ENCODE assay signal across 17 cellular contexts in genomic region chr7:106050743-106051110, GRCh38.
A peak's percentile ranks its signal among the peaks of the same experiment; 100 is the strongest.
DNase-seq lines count a peak whose midpoint lies in the region; ATAC-seq, FAIRE-seq and TF ChIP-seq lines count a peak whose summit lies in the region.
"Had no signal": no experiment of that assay in that cellular context is flagged by ENCODE, and none has a peak within 500 bp of the region (broad histone marks: within the 10 kb centered on the region; RNA-seq: fewer than 3 reads in every experiment).

No MANE protein-coding gene starts in this region.

- intact Hi-C loops in Right ventricle myocardium superior (cut with DNase I) (loop anchor here (10.0 kb wide), 1 partner anchor 414 kb away; no protein-coding TSS in a partner anchor), mucosa of descending colon (cut with DNase I, micrococcal nuclease) (no loop called here)
- intact Hi-C loops in activated T-helper 2 cell treated with anti-CD3 and anti-CD28 coated beads, Interferon-gamma antibody, Interleukin-2, Interleukin-4, amounts not matched to agents 10 μg/mL and 5 μg/mL and 100 μg/mL, durations not matched to agents 14 hours and 24 hours and 36 hours (cut with micrococcal nuclease) = no loop called here

- DNase-seq in Right ventricle myocardium superior (no peak), right atrium auricular region (ENCODE audit: low spot score) (no peak), H1 (ENCODE audit: low read depth in 1 of 2, low spot score in 2 of 2) (no peak), mucosa of descending colon (no peak), urothelium cell line (ENCODE audit: low spot score) (peak; percentile 64), MV-4-11 (lab: John Stamatoyannopoulos, UW) (no peak)
- no peak for DNase-seq in activated T-helper 2 cell treated with anti-CD3 and anti-CD28 coated beads, Interferon-gamma antibody, Interleukin-2, Interleukin-4, amounts not matched to agents 10 μg/mL and 5 μg/mL and 100 μg/mL, durations not matched to agents 14 hours and 24 hours and 36 hours (ENCODE audit: low spot score)
- DNase-seq: activated T-cell treated with anti-CD3 and anti-CD28 coated beads, Interleukin-2, amount 50 U/mL, for 24 hours; DND-41; NCI-H2171; upper lobe of left lung had no signal

- no peak overlapping the region for H3K4me2 ChIP-seq in H1 (ENCODE audit: insufficient read depth in 1 of 2, low read depth in 2 of 2, low read length in 2 of 2)

- no peaks in the 10 kb centered on the region for H3K23me2 ChIP-seq in H1 (ENCODE audit: low read depth, low read length)

- H3K79me1 ChIP-seq in H1 (ENCODE audit: low read depth, low read length) = no peaks in the 10 kb centered on the region

- TF ChIP-seq CTCF in right atrium auricular region (IDR thresholded peaks at IDR 0.05) (no peak), H1 (IDR thresholded peaks at IDR 0.05; ENCODE audit: control extremely low read depth in 1 of 3, insufficient read depth in 1 of 3, low read depth in 1 of 3, low read length in 3 of 3) (no peak), mucosa of descending colon (IDR thresholded peaks at IDR 0.05) (no peak)

- H3K27ac ChIP-seq in right atrium auricular region (peak overlapping the region in 1 of 2 donors; percentile 32), H1 (ENCODE audit: low read depth, low read length) (no peak overlapping the region)
- H3K27ac ChIP-seq: neutrophil, upper lobe of left lung, VCaP had no signal

- H3K4me3 ChIP-seq in right atrium auricular region = no peak overlapping the region
- H3K4me3 ChIP-seq in H1 (ENCODE audit: extremely low read depth in 1 of 4, insufficient read depth in 2 of 4, low read depth in 3 of 4, low read length in 4 of 4) = no peak overlapping the region
- no peak overlapping the region for H3K4me3 ChIP-seq in mucosa of descending colon
- H3K4me3 ChIP-seq: coronary artery, upper lobe of left lung had no signal

- WGBS in H1 (ENCODE audit: extremely low coverage in 1 of 2, insufficient coverage in 1 of 2, insufficient read length in 1 of 2, insufficient replicate concordance in 2 of 2, low coverage in 1 of 2, low lambda C conversion rate in 2 of 2, missing lambda C conversion rate in 1 of 2), 2 experiments = 85% methylated on average over 5 of the region's 5 CpGs; no CpG with 5 or more reads in 1 of the 2 experiments

- TF ChIP-seq EP300 in H1 (IDR thresholded peaks at IDR 0.05; ENCODE audit: borderline replicate concordance in 1 of 2, low read depth in 2 of 2, low read length in 2 of 2) = no peak

- no peaks in the 10 kb centered on the region for H3K36me3 Mint-ChIP-seq in activated T-helper 2 cell treated with anti-CD3 and anti-CD28 coated beads, Interferon-gamma antibody, Interleukin-2, Interleukin-4, amounts not matched to agents 10 μg/mL and 5 μg/mL and 100 μg/mL, durations not matched to agents 14 hours and 24 hours and 36 hours (ENCODE audit: low read depth)

- H3K56ac ChIP-seq in H1 (replicated peaks; ENCODE audit: insufficient read length, low read depth, low read length) = no peak overlapping the region

- H3K4me1 ChIP-seq in right atrium auricular region (peaks cover 0 to 11% of the 10 kb centered on the region in 2 donors), H1 (replicated peaks in 1 of 4; ENCODE audit: control insufficient read depth in 3 of 4, insufficient read depth in 4 of 4, low read length in 3 of 4) (peaks cover 0 to 8% (median under 1%) of the 10 kb centered on the region in 4 experiments; a peak in 3 of 7 replicates), mucosa of descending colon (ENCODE audit: low read depth) (no peaks in the 10 kb centered on the region)

- H2BK15ac ChIP-seq in H1 (ENCODE audit: low read length) = no peak overlapping the region

- H3K9ac ChIP-seq in H1 (replicated peaks in 1 of 4; ENCODE audit: extremely low read depth in 1 of 4, low read depth in 3 of 4, low read length in 3 of 4) = no peak overlapping the region

- no peaks in the 10 kb centered on the region for H3K4me1 Mint-ChIP-seq in activated T-helper 2 cell treated with anti-CD3 and anti-CD28 coated beads, Interferon-gamma antibody, Interleukin-2, Interleukin-4, amounts not matched to agents 10 μg/mL and 5 μg/mL and 100 μg/mL, durations not matched to agents 14 hours and 24 hours and 36 hours (ENCODE audit: low read depth)

- no peak for FAIRE-seq in H1 (lab: Jason Lieb, UNC)
- FAIRE-seq in urothelium cell line (lab: Jason Lieb, UNC) = no peak
- FAIRE-seq: A204.1, RCC 7860 had no signal

- H3K27me3 ChIP-seq in right atrium auricular region = no peaks in the 10 kb centered on the region
- H3K27me3 ChIP-seq in H1 (replicated peaks in 1 of 4; ENCODE audit: control insufficient read depth in 3 of 4, extremely low read depth in 1 of 4, insufficient read depth in 3 of 4, low read length in 3 of 4) = no peaks in the 10 kb centered on the region
- H3K27me3 ChIP-seq: upper lobe of left lung had no signal

- no peak overlapping the region for H4K5ac ChIP-seq in H1 (ENCODE audit: insufficient read length, low read depth, low read length)

- no peaks in the 10 kb centered on the region for H3K9me3 ChIP-seq in right atrium auricular region
- no peaks in the 10 kb centered on the region for H3K9me3 ChIP-seq in H1 (ENCODE audit: insufficient read depth in 2 of 2, low read depth in 1 of 2, low read length in 1 of 2)
- H3K9me3 ChIP-seq in mucosa of descending colon = no peaks in the 10 kb centered on the region
- H3K9me3 ChIP-seq: neutrophil, upper lobe of left lung had no signal

- no peak overlapping the region for H3K18ac ChIP-seq in H1 (ENCODE audit: extremely low read depth, low read length)

- no peak overlapping the region for H2AK5ac ChIP-seq in H1 (ENCODE audit: low read depth, low read length)

- H2BK12ac ChIP-seq in H1 (ENCODE audit: low read depth, low read length) = no peak overlapping the region

- H3K79me2 ChIP-seq in H1 (ENCODE audit: control insufficient read depth in 1 of 2, insufficient read depth in 2 of 2, low read length in 2 of 2) = no peaks in the 10 kb centered on the region

- peak overlapping the region; percentile 48; the same call in 1 of the 2 replicates for H2AFZ ChIP-seq in H1 (ENCODE audit: low read length)

- H2BK20ac ChIP-seq in H1 (ENCODE audit: low read length) = no peak overlapping the region

- H3K9me3 Mint-ChIP-seq in activated T-helper 2 cell treated with anti-CD3 and anti-CD28 coated beads, Interferon-gamma antibody, Interleukin-2, Interleukin-4, amounts not matched to agents 10 μg/mL and 5 μg/mL and 100 μg/mL, durations not matched to agents 14 hours and 24 hours and 36 hours = no peaks in the 10 kb centered on the region
- H3K9me3 Mint-ChIP-seq: activated T-cell treated with anti-CD3 and anti-CD28 coated beads, Interleukin-2, amount 50 U/mL, for 24 hours had no signal

- H3K27ac Mint-ChIP-seq in activated T-helper 2 cell treated with anti-CD3 and anti-CD28 coated beads, Interferon-gamma antibody, Interleukin-2, Interleukin-4, amounts not matched to agents 10 μg/mL and 5 μg/mL and 100 μg/mL, durations not matched to agents 14 hours and 24 hours and 36 hours = no peak overlapping the region
- H3K27ac Mint-ChIP-seq: activated T-cell treated with anti-CD3 and anti-CD28 coated beads, Interleukin-2, amount 50 U/mL, for 24 hours had no signal

- CTCF ChIA-PET in H1 (lab: Charles Lee; ENCODE audit: partially characterized antibody) = interaction anchor here (0.8 to 3.4 kb wide), 26 partner anchors 9 to 471 kb away, joined by 3 to 34 read pairs (median 4); no protein-coding TSS in a partner anchor

- no peak overlapping the region for H3K4ac ChIP-seq in H1 (replicated peaks; ENCODE audit: insufficient read length, low read depth, low read length)

- no peak for TF ChIP-seq RAD21 in H1 (IDR thresholded peaks at IDR 0.05 in 1 of 2, conservative IDR thresholded peaks at IDR 0.05 in 1 of 2; ENCODE audit: low read depth in 2 of 2, low read length in 2 of 2)

- peaks cover 31% of the 10 kb centered on the region for H3K27me3 Mint-ChIP-seq in activated T-helper 2 cell treated with anti-CD3 and anti-CD28 coated beads, Interferon-gamma antibody, Interleukin-2, Interleukin-4, amounts not matched to agents 10 μg/mL and 5 μg/mL and 100 μg/mL, durations not matched to agents 14 hours and 24 hours and 36 hours (ENCODE audit: low read depth)
- H3K27me3 Mint-ChIP-seq: activated T-cell treated with anti-CD3 and anti-CD28 coated beads, Interleukin-2, amount 50 U/mL, for 24 hours had no signal

- POLR2A ChIA-PET in H1 (lab: Charles Lee; ENCODE audit: partially characterized antibody) = no interaction called here

- no peak overlapping the region for H3K4me3 Mint-ChIP-seq in activated T-helper 2 cell treated with anti-CD3 and anti-CD28 coated beads, Interferon-gamma antibody, Interleukin-2, Interleukin-4, amounts not matched to agents 10 μg/mL and 5 μg/mL and 100 μg/mL, durations not matched to agents 14 hours and 24 hours and 36 hours (ENCODE audit: low read depth)
- H3K4me3 Mint-ChIP-seq: activated T-cell treated with anti-CD3 and anti-CD28 coated beads, Interleukin-2, amount 50 U/mL, for 24 hours had no signal

- ATAC-seq in Right ventricle myocardium superior (ENCODE audit: poor library complexity) (peak; percentile 66), mucosa of descending colon (peak; percentile 21), HG03135 (IDR thresholded peaks at IDR 0.05; ENCODE audit: unreplicated experiment) (no peak)

- H4K91ac ChIP-seq in H1 (replicated peaks; ENCODE audit: insufficient read length, low read length) = no peak overlapping the region

- no peaks in the 10 kb centered on the region for H4K20me1 ChIP-seq in H1 (replicated peaks in 1 of 2; ENCODE audit: control insufficient read depth in 1 of 2, insufficient read depth in 2 of 2, low read length in 2 of 2)

- H2BK5ac ChIP-seq in H1 (ENCODE audit: low read depth, low read length) = no peak overlapping the region

- TF ChIP-seq POLR2A in H1 (IDR thresholded peaks at IDR 0.05; ENCODE audit: control extremely low read depth in 1 of 2, low read depth in 2 of 2, low read length in 2 of 2) = no peak

- no peak overlapping the region for H2BK120ac ChIP-seq in H1 (replicated peaks; ENCODE audit: low read depth, low read length)

- H3K36me3 ChIP-seq in right atrium auricular region (no peaks in the 10 kb centered on the region), H1 (ENCODE audit: control insufficient read depth in 2 of 4, insufficient read depth in 4 of 4, low read length in 3 of 4) (no peaks in the 10 kb centered on the region), mucosa of descending colon (ENCODE audit: low read depth) (no peaks in the 10 kb centered on the region)
- H3K36me3 ChIP-seq: neutrophil, upper lobe of left lung had no signal

- H3K23ac ChIP-seq in H1 (ENCODE audit: insufficient read length) = no peak overlapping the region

- H4K8ac ChIP-seq in H1 (ENCODE audit: extremely low read depth, insufficient read depth, low read length) = no peak overlapping the region

- no peak overlapping the region for H3K14ac ChIP-seq in H1 (ENCODE audit: insufficient read length)

TF ChIP-seq in H1, 55 proteins besides CTCF, POLR2A, EP300 and RAD21 (continues in another document):
- TF ChIP-seq TCF12 (IDR thresholded peaks at IDR 0.05; ENCODE audit: low read depth, low read length) = no peak
- TF ChIP-seq YY1 (IDR thresholded peaks at IDR 0.05; ENCODE audit: low read depth, low read length) = no peak
- TF ChIP-seq SP2 (IDR thresholded peaks at IDR 0.05; ENCODE audit: low read length) = no peak
- no peak for TF ChIP-seq ZNF274 (IDR thresholded peaks at IDR 0.05; ENCODE audit: borderline replicate concordance, extremely low read depth, low read length)
- TF ChIP-seq SIN3A (conservative IDR thresholded peaks at IDR 0.05 in 1 of 2, IDR thresholded peaks at IDR 0.05 in 1 of 2; ENCODE audit: low read depth in 1 of 2, low read length in 2 of 2) = no peak
